Comparison of ENCODE assay signal across 8 cellular contexts in genomic region chr11:64240467-64241174, GRCh38. TPM values are rescaled to one million over a fixed set of nuclear protein-coding genes. Genes with fewer than 3 reads are reported as not detected.
A peak's percentile ranks its signal among the peaks of the same experiment; 100 is the strongest.
DNase-seq lines count a peak whose midpoint lies in the region; ATAC-seq, FAIRE-seq and TF ChIP-seq lines count a peak whose summit lies in the region.

FKBP2 (plus strand) TSS chr11:64241095; CDS start chr11:64242388, 1,293 bp downstream.

- H3K27ac ChIP-seq in C4-2B (peak within 1 kb of the TSS; percentile 86), HepG2 (ENCODE audit: extremely low read length, insufficient read depth, low read length) (peak within 1 kb of the TSS; percentile 91)

- no peak for TF ChIP-seq RAD21 in HepG2 (CRISPR knock-in tag; IDR thresholded peaks at IDR 0.05)

- peaks cover 0 to 11% of the 10 kb centered on the region in 2 experiments; a peak in 3 of 5 replicates for H3K36me3 ChIP-seq in HepG2 (replicated peaks in 1 of 2; ENCODE audit: control insufficient read depth in 1 of 2, insufficient read depth in 2 of 2, low read length in 2 of 2)

- TF ChIP-seq EP300 in HepG2 (IDR thresholded peaks at IDR 0.05; ENCODE audit: low read depth in 2 of 2, low read length in 2 of 2) (no peak), HepG2 (CRISPR knock-in tag; IDR thresholded peaks at IDR 0.05; ENCODE audit: borderline replicate concordance) (no peak)

- H3K4me2 ChIP-seq in HepG2 (ENCODE audit: low read depth, low read length): peak within 1 kb of the TSS; percentile 100

- POLR2A ChIA-PET in HepG2 (lab: Yijun Ruan, JAX): interaction anchor here (0.6 to 8.3 kb wide), 18 partner anchors 8 to 91 kb away, joined by 3 to 113 read pairs (median 6); partner anchors contain the start of genes BAD, DNAJC4, ESRRA and MACROD1

- H3K9me3 ChIP-seq in HepG2 (ENCODE audit: low read length): no peaks in the 10 kb centered on the region

- in situ Hi-C loops in HepG2 (cut with HindIII; ENCODE audit: extremely low pct_ligation_motif_present, low pct_unique_long_range_greater_than_20kb): loop anchor here (5.0 kb wide), 1 partner anchor 62 kb away; the partner anchor contains the start of gene CATSPERZ

- intact Hi-C loops in HepG2 (cut with micrococcal nuclease; ENCODE audit: unreplicated experiment): loop anchor here (5.0 kb wide), 1 partner anchor 53 kb away; the partner anchor contains the start of gene STIP1

- H3K27me3 ChIP-seq in HepG2 (ENCODE audit: control insufficient read depth in 1 of 2, insufficient read depth in 2 of 2, low read length in 2 of 2): no peaks in the 10 kb centered on the region; a peak in 1 of 5 replicates

- TF ChIP-seq CTCF in C4-2B (conservative IDR thresholded peaks at IDR 0.05) (no peak), HepG2 (CRISPR knock-in tag; IDR thresholded peaks at IDR 0.05) (no peak)

- BruUV-seq in HepG2 (replicated peaks; lab: Mats Ljungman, UMichigan): TSS peak; percentile 84

- CTCF ChIA-PET in HepG2 (lab: Yijun Ruan, JAX; ENCODE audit: low intra/inter-chr PET ratio, low total read pairs): no interaction called here

- TF ChIP-seq POLR2A in HepG2 (IDR thresholded peaks at IDR 0.05; ENCODE audit: insufficient read depth in 1 of 2, low read depth in 2 of 2, low read length in 2 of 2): peak in 1 of 2 experiments; percentile 88; a peak in 2 of 4 replicates

- H2AFZ ChIP-seq in HepG2 (ENCODE audit: low read length): no peak within 1 kb of the TSS

- peak; percentile 36 for FAIRE-seq in HepG2 (lab: Jason Lieb, UNC)

- H3K4me1 ChIP-seq in HepG2 (ENCODE audit: insufficient read depth, low read length): peaks cover 66% of the 10 kb centered on the region

- H3K9ac ChIP-seq in HepG2 (ENCODE audit: insufficient read depth, low read depth, low read length): peak within 1 kb of the TSS; percentile 92

- 2% methylated on average over 9 of the region's 52 CpGs for WGBS in HepG2 (ENCODE audit: low lambda C conversion rate)

- peak; percentile 54 for ATAC-seq in GM19372 (IDR thresholded peaks at IDR 0.05; ENCODE audit: low read depth, unreplicated experiment)
- peak; percentile 44 for ATAC-seq in HG03521 (IDR thresholded peaks at IDR 0.05; ENCODE audit: unreplicated experiment)
- ATAC-seq in HepG2: peak; percentile 46

- H4K20me1 ChIP-seq in HepG2 (ENCODE audit: insufficient read depth, low read length): no peaks in the 10 kb centered on the region

- peaks cover 18% of the 10 kb centered on the region for H3K79me2 ChIP-seq in HepG2 (ENCODE audit: insufficient read depth, low read length)

- H3K4me3 ChIP-seq in HepG2 (replicated peaks in 1 of 3; ENCODE audit: insufficient read depth in 1 of 3, low read depth in 2 of 3, low read length in 3 of 3): peak within 1 kb of the TSS; percentile 84 to 93 (median 88)

- DNase-seq in NCI-H748 (lab: John Stamatoyannopoulos, UW; ENCODE audit: unreplicated experiment) (peak; percentile 98), dedifferentiated amniotic fluid mesenchymal stem cell (ENCODE audit: extremely low spot score) (peak; percentile 92), HepG2 (ENCODE audit: low spot score) (peak; percentile 93)
- DNase-seq in activated CD4-positive, alpha-beta T cell treated with anti-CD3 and anti-CD28 coated beads, Interleukin-2, amount 50 U/mL, for 24 hours (ENCODE audit: low read depth in 1 of 2, low spot score in 1 of 2): peak; percentile 96
- peak; percentile 98 for DNase-seq in stimulated activated CD4-positive, alpha-beta T cell treated with anti-CD3 and anti-CD28 coated beads, Interleukin-4, amount 100 ng/mL, for 1 hour

TF ChIP-seq in HepG2, 621 proteins besides CTCF, POLR2A, EP300 and RAD21 (continues in another document):
- no peak; the same call in 1 of the 2 replicates for TF ChIP-seq ZNF281 (CRISPR knock-in tag; IDR thresholded peaks at IDR 0.05; ENCODE audit: borderline replicate concordance)
- TF ChIP-seq GPN1 (CRISPR knock-in tag; IDR thresholded peaks at IDR 0.05; ENCODE audit: borderline replicate concordance): no peak
- TF ChIP-seq ARID2 (CRISPR knock-in tag; IDR thresholded peaks at IDR 0.05; ENCODE audit: borderline replicate concordance): no peak
- TF ChIP-seq ZNF292 (CRISPR knock-in tag; IDR thresholded peaks at IDR 0.05; ENCODE audit: borderline replicate concordance, low read depth): no peak
- peak; percentile 86 for TF ChIP-seq ATF1 (CRISPR knock-in tag; IDR thresholded peaks at IDR 0.05)
- TF ChIP-seq ZNF484 (CRISPR knock-in tag; IDR thresholded peaks at IDR 0.05; ENCODE audit: borderline replicate concordance, low read depth): no peak
- TF ChIP-seq MAZ (IDR thresholded peaks at IDR 0.05; ENCODE audit: borderline replicate concordance, low read depth, low read length): no peak
- no peak for TF ChIP-seq MAZ (CRISPR knock-in tag; IDR thresholded peaks at IDR 0.05; ENCODE audit: low read depth)
- TF ChIP-seq SMAD1 (CRISPR knock-in tag; IDR thresholded peaks at IDR 0.05; ENCODE audit: borderline replicate concordance, low read depth): no peak
- no peak for TF ChIP-seq ZNF674 (CRISPR knock-in tag; IDR thresholded peaks at IDR 0.05; ENCODE audit: low read depth)
- TF ChIP-seq ZBTB21 (CRISPR knock-in tag; IDR thresholded peaks at IDR 0.05): 0 out of 2 replicates have a peak, but pooled peaks have one; percentile 8
- no peak for TF ChIP-seq ZNF30 (CRISPR knock-in tag; IDR thresholded peaks at IDR 0.05)
- no peak for TF ChIP-seq ZNF296 (CRISPR knock-in tag; conservative IDR thresholded peaks at IDR 0.05)
- peak; percentile 40; the same call in 1 of the 2 replicates for TF ChIP-seq ZNF598 (CRISPR knock-in tag; IDR thresholded peaks at IDR 0.05; ENCODE audit: borderline replicate concordance)
- no peak for TF ChIP-seq TRIM24 (CRISPR knock-in tag; IDR thresholded peaks at IDR 0.05)

RNA-seq across cellular contexts. Expression of gene FKBP2, which starts in this region (rescaled TPM):
- 29.4 and 53.3 TPM in 2 replicates for total RNA-seq in HepG2 (2016; rRNA removed; fragmentation: Illumina TruSeq; extraction: Trizol)
- total RNA-seq in HepG2 (2016; cell fraction: cytosol; rRNA removed; fragmentation: Illumina TruSeq; extraction: Trizol; ENCODE audit: low read depth): 18.2 and 19.3 TPM in 2 replicates
- 32.3 and 56.4 TPM in 2 replicates for total RNA-seq in HepG2 (2016; cell fraction: insoluble cytoplasmic fraction; rRNA removed; fragmentation: Illumina TruSeq; extraction: Trizol)
- total RNA-seq in HepG2 (2016; cell fraction: membrane; rRNA removed; fragmentation: Illumina TruSeq; extraction: Trizol): 18.4 and 23.6 TPM in 2 replicates
- 36.5 and 38.1 TPM in 2 replicates for total RNA-seq in HepG2 (2016; cell fraction: nucleus; rRNA removed; fragmentation: Illumina TruSeq; extraction: Trizol)
- 30.1 and 36.0 TPM in 2 replicates for polyA plus RNA-seq in HepG2 (2011; rRNA removed)
- 43.4 and 54.7 TPM in 2 replicates for polyA plus RNA-seq in HepG2 (2011; cell fraction: cytosol; rRNA removed)
- 26.7 and 33.6 TPM in 2 replicates for polyA plus RNA-seq in HepG2 (2011; cell fraction: nucleus; rRNA removed)
- polyA plus RNA-seq in HepG2 (2012): 49.8 and 55.5 TPM in 2 replicates
- 23.8 and 29.7 TPM in 2 replicates for polyA plus RNA-seq in HepG2 (2016; cell fraction: cytosol; fragmentation: Illumina TruSeq; extraction: Trizol; ENCODE audit: low read depth)
- 44.0 and 46.7 TPM in 2 replicates for polyA plus RNA-seq in HepG2 (2016; cell fraction: insoluble cytoplasmic fraction; fragmentation: Illumina TruSeq; extraction: Trizol; ENCODE audit: low read depth)
- polyA plus RNA-seq in HepG2 (2016; cell fraction: membrane; fragmentation: Illumina TruSeq; extraction: Trizol; ENCODE audit: low read depth): 22.8 and 23.9 TPM in 2 replicates
- 104 and 111 TPM in 2 replicates for polyA plus RNA-seq in HepG2 (2016; cell fraction: nucleus; fragmentation: Illumina TruSeq; extraction: Trizol; ENCODE audit: insufficient read depth, low read depth)
- polyA minus RNA-seq in HepG2 (2011; rRNA and poly(A)+ RNA removed; ENCODE audit: low replicate concordance): 21.5 and 47.8 TPM in 2 replicates
- polyA minus RNA-seq in HepG2 (2011; cell fraction: cytosol; rRNA and poly(A)+ RNA removed): 13.1 and 15.1 TPM in 2 replicates
- 5.5 and 7.8 TPM in 2 replicates for polyA minus RNA-seq in HepG2 (2011; cell fraction: nucleus; rRNA and poly(A)+ RNA removed)

Comparison
In these comparisons a context has a peak if more than half of its experiments do, and no peak if none do; other contexts are left out.
1. Peak in every context shown above with its lines: DNase-seq, ATAC-seq, H3K4me3 ChIP-seq and H3K27ac ChIP-seq.